Comparison of ENCODE assay signal across 8 cellular contexts in genomic region chr9:133782157-133783130, GRCh38. TPM values are rescaled to one million over a fixed set of nuclear protein-coding genes. Genes with fewer than 3 reads are reported as not detected.
DNase-seq lines count a peak whose midpoint lies in the region; ATAC-seq, FAIRE-seq and TF ChIP-seq lines count a peak whose summit lies in the region.

No MANE protein-coding gene starts in this region.

- no peaks in the 10 kb centered on the region for H3K27me3 ChIP-seq in naive thymus-derived CD4-positive, alpha-beta T cell (ENCODE audit: control insufficient read depth in 2 of 2, insufficient read depth in 2 of 2, low read length in 2 of 2)

- H3K9me3 ChIP-seq in naive thymus-derived CD4-positive, alpha-beta T cell (ENCODE audit: control insufficient read depth in 2 of 3, low read length in 3 of 3), result no peaks in the 10 kb centered on the region

- H3K27me3 Mint-ChIP-seq in naive thymus-derived CD4-positive, alpha-beta T cell, result no peaks in the 10 kb centered on the region
- no peaks in the 10 kb centered on the region for H3K27me3 Mint-ChIP-seq in stimulated activated naive B cell treated with anti-CD40 and anti-IgM and Interleukin-4, amounts not matched to agents 10 μg/mL and 1 μg/mL and 100 μg/mL, for 72 hours

- peak; percentile 86 for TF ChIP-seq CTCF in AG04449 (IDR thresholded peaks at IDR 0.05; ENCODE audit: insufficient read depth, low read length, missing control alignments)

- H3K4me1 ChIP-seq in naive thymus-derived CD4-positive, alpha-beta T cell (ENCODE audit: control insufficient read depth in 2 of 2, insufficient read depth in 2 of 2, low read length in 2 of 2), result no peaks in the 10 kb centered on the region

- DNase-seq in AG04449 (ENCODE audit: low read depth, low spot score), result peak; percentile 19
- DNase-seq in GM18507 (ENCODE audit: extremely low spot score, insufficient read length, low read depth), result no peak
- peak; percentile 13 for DNase-seq in NCI-H82 treated with DMSO at 0.1 percent for 48 hours (lab: John Stamatoyannopoulos, UW; ENCODE audit: unreplicated experiment)
- peak; percentile 82 for DNase-seq in activated CD8-positive, alpha-beta memory T cell treated with anti-CD3 and anti-CD28 coated beads, Interleukin-2, amount 50 U/mL, for 48 hours
- peak; percentile 48 to 73 for DNase-seq in erythroblast (lab: John Stamatoyannopoulos, UW)
- peak; percentile 24 to 65 (median 57) for DNase-seq in naive thymus-derived CD4-positive, alpha-beta T cell
- DNase-seq in stimulated activated naive B cell treated with anti-CD40 and anti-IgM and Interleukin-4, amounts not matched to agents 10 μg/mL and 1 μg/mL and 100 μg/mL, for 72 hours, result peak; percentile 54

- H3K27ac ChIP-seq in naive thymus-derived CD4-positive, alpha-beta T cell (ENCODE audit: low read depth, low read length), result no peak overlapping the region

- H3K36me3 ChIP-seq in naive thymus-derived CD4-positive, alpha-beta T cell (ENCODE audit: control insufficient read depth in 2 of 3, insufficient read depth in 3 of 3, low read length in 3 of 3), result no peaks in the 10 kb centered on the region

- ATAC-seq in naive thymus-derived CD4-positive, alpha-beta T cell, result peak; percentile 64
- ATAC-seq in stimulated activated naive B cell treated with anti-CD40 and anti-IgM and Interleukin-4, amounts not matched to agents 10 μg/mL and 1 μg/mL and 100 μg/mL, for 72 hours (replicated peaks), result peak; percentile 45 to 48
- no peak for ATAC-seq in HG02642 (IDR thresholded peaks at IDR 0.05; ENCODE audit: poor library complexity, unreplicated experiment)

- intact Hi-C loops in naive thymus-derived CD4-positive, alpha-beta T cell (cut with micrococcal nuclease), result loop anchor here (1.0 kb wide), 1 partner anchor 212 kb away; no protein-coding TSS in a partner anchor

- no peak for TF ChIP-seq POLR2A in erythroblast (IDR thresholded peaks at IDR 0.05; ENCODE audit: low read length)

- H3K36me3 Mint-ChIP-seq in naive thymus-derived CD4-positive, alpha-beta T cell, result no peaks in the 10 kb centered on the region
- H3K36me3 Mint-ChIP-seq in stimulated activated naive B cell treated with anti-CD40 and anti-IgM and Interleukin-4, amounts not matched to agents 10 μg/mL and 1 μg/mL and 100 μg/mL, for 72 hours, result peaks cover 51 to 68% of the 10 kb centered on the region in 2 donors

- CTCF ChIA-PET in AG04449 (lab: Yijun Ruan, JAX), result interaction anchor here (0.7 to 10.4 kb wide), 45 partner anchors 9 to 380 kb away, joined by 3 to 364 read pairs (median 5); partner anchors contain the start of genes ADAMTSL2, BRD3OS and WDR5
- CTCF ChIA-PET in naive thymus-derived CD4-positive, alpha-beta T cell (lab: Charles Lee), result interaction anchor here (0.8 to 3.9 kb wide), 11 partner anchors 12 to 317 kb away, joined by 3 to 70 read pairs (median 3); no protein-coding TSS in a partner anchor

- POLR2A ChIA-PET in AG04449 (lab: Yijun Ruan, JAX), result interaction anchor here (1.3 kb wide), 1 partner anchor 211 kb away, joined by 11 read pairs; no protein-coding TSS in a partner anchor
- POLR2A ChIA-PET in naive thymus-derived CD4-positive, alpha-beta T cell (lab: Charles Lee), result interaction anchor here (0.9 kb wide), 1 partner anchor 211 kb away, joined by 4 read pairs; no protein-coding TSS in a partner anchor

- no peak overlapping the region for H3K4me3 Mint-ChIP-seq in naive thymus-derived CD4-positive, alpha-beta T cell
- H3K4me3 Mint-ChIP-seq in stimulated activated naive B cell treated with anti-CD40 and anti-IgM and Interleukin-4, amounts not matched to agents 10 μg/mL and 1 μg/mL and 100 μg/mL, for 72 hours, result peak overlapping the region; percentile 14 to 48

- peaks cover 0 to 5% (median 0%) of the 10 kb centered on the region in 7 donors for H3K4me1 Mint-ChIP-seq in naive thymus-derived CD4-positive, alpha-beta T cell
- H3K4me1 Mint-ChIP-seq in stimulated activated naive B cell treated with anti-CD40 and anti-IgM and Interleukin-4, amounts not matched to agents 10 μg/mL and 1 μg/mL and 100 μg/mL, for 72 hours, result peaks cover 53 to 62% of the 10 kb centered on the region in 2 donors

- no peak overlapping the region for H3K4me3 ChIP-seq in AG04449 (ENCODE audit: low read depth, low read length)
- no peak overlapping the region for H3K4me3 ChIP-seq in naive thymus-derived CD4-positive, alpha-beta T cell (ENCODE audit: low read length)

- H3K9me3 Mint-ChIP-seq in naive thymus-derived CD4-positive, alpha-beta T cell, result no peaks in the 10 kb centered on the region
- no peaks in the 10 kb centered on the region for H3K9me3 Mint-ChIP-seq in stimulated activated naive B cell treated with anti-CD40 and anti-IgM and Interleukin-4, amounts not matched to agents 10 μg/mL and 1 μg/mL and 100 μg/mL, for 72 hours

- peak; percentile 73 for FAIRE-seq in GM18507 (lab: Jason Lieb, UNC)

- no peak overlapping the region for H3K27ac Mint-ChIP-seq in naive thymus-derived CD4-positive, alpha-beta T cell
- no peak overlapping the region for H3K27ac Mint-ChIP-seq in stimulated activated naive B cell treated with anti-CD40 and anti-IgM and Interleukin-4, amounts not matched to agents 10 μg/mL and 1 μg/mL and 100 μg/mL, for 72 hours

RNA-seq across cellular contexts. Expression of gene SARDH, which starts 44.3 kb away (rescaled TPM):
- total RNA-seq in naive thymus-derived CD4-positive, alpha-beta T cell, result 10 to 100 TPM in 3 of 5 experiments, 1 to 10 TPM in 1, under 1 TPM in 1; 0.73 to 27.2 (median 16.5) TPM
- polyA plus RNA-seq in naive thymus-derived CD4-positive, alpha-beta T cell, result 10 to 100 TPM; 10.2 to 11.0 TPM

Comparison
In these comparisons a context has a peak if more than half of its experiments do, and no peak if none do; other contexts are left out.
1. H3K4me3 Mint-ChIP-seq: peak in stimulated activated naive B cell treated with anti-CD40 and anti-IgM and Interleukin-4, amounts not matched to agents 10 μg/mL and 1 μg/mL and 100 μg/mL, for 72 hours (2 of 2); none in naive thymus-derived CD4-positive, alpha-beta T cell (0 of 10).